ENCODE assay signal across 11 cellular contexts in the genomic region with DNA sequence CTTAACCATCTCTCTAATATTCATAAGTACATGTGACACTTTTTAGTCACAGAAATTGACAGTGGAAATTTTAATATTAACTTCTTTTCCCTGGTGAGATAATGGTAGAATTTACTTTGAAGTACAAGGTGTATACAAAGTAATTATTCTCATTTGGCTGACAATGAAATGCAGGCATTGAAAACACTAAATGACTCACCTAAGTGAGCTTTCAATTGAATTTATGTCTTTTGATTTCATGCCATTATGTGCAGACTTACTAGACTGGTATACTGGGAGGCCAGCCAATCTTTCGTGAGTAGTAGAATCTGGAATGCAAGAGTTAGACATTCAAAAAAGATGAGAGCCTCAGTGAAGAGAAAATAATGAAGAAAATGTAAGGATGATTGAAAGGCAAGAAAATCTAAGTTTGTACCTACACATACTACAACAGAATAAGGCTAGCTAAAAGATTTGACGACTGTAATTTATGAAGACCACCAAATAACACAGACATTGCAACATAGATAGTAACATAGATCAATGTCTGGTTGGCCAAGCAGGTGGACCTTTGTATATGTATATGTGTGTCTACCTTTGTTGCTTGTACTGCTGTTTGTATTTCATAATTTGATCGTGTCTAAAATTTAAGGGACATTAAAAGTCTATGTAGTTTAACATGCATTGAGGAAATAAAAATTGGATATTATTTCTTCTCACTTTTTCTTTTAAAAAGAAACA.
DNase-seq lines count a peak whose midpoint lies in the region; ATAC-seq and TF ChIP-seq lines count a peak whose summit lies in the region.
"Had no signal": no experiment of that assay in that cellular context is flagged by ENCODE, and none has a peak within 500 bp of the region (broad histone marks: within the 10 kb centered on the region; RNA-seq: fewer than 3 reads in every experiment).

No MANE protein-coding gene starts in this region.

- peak; percentile 86 for ATAC-seq in Panc1
- ATAC-seq in stimulated activated memory B cell treated with anti-CD40 and anti-IgM and Interleukin-4, amounts not matched to agents 10 μg/mL and 1 μg/mL and 100 μg/mL, for 72 hours, result no peak
- ATAC-seq: left colon had no signal

- BruUV-seq in Panc1 (replicated peaks; lab: Mats Ljungman, UMichigan), result no TSS peak

- no peaks in the 10 kb centered on the region for H3K36me3 ChIP-seq in Panc1 (ENCODE audit: control insufficient read depth, insufficient read depth, low read length)

- in situ Hi-C loops in Panc1 (cut with HindIII; ENCODE audit: low pct_unique_long_range_greater_than_20kb, low sequenced_read_pairs), result no loop called here

- H3K4me1 ChIP-seq in Panc1 (ENCODE audit: control insufficient read depth, insufficient read depth, low read length), result no peaks in the 10 kb centered on the region

- H3K36me3 Mint-ChIP-seq in activated naive CD4-positive, alpha-beta T cell treated with anti-CD3 and anti-CD28 coated beads, Interleukin-2, amount 10 ng/mL, durations not matched to agents 7 days and 5 days, result peaks cover 44% of the 10 kb centered on the region
- H3K36me3 Mint-ChIP-seq in stimulated activated memory B cell treated with anti-CD40 and anti-IgM and Interleukin-4, amounts not matched to agents 10 μg/mL and 1 μg/mL and 100 μg/mL, for 72 hours, result no peaks in the 10 kb centered on the region

- POLR2A ChIA-PET in Panc1 (lab: Charles Lee), result no interaction called here

- DNase-seq in HCEC 1CT (peak; percentile 87), Panc1 (ENCODE audit: low read depth, low spot score) (peak; percentile 47), fibroblast of gingiva (ENCODE audit: low read depth) (peak; percentile 89), smooth muscle cell of the brain vasculature (ENCODE audit: low read depth, low spot score) (peak; percentile 13), SHP77 (lab: John Stamatoyannopoulos, UW) (no peak)
- DNase-seq in activated naive CD4-positive, alpha-beta T cell treated with anti-CD3 and anti-CD28 coated beads, Interleukin-2, amount 10 ng/mL, durations not matched to agents 7 days and 5 days, result no peak
- no peak for DNase-seq in activated CD4-positive, alpha-beta T cell treated with anti-CD3 and anti-CD28 coated beads for 4 hours
- DNase-seq: amygdala; stimulated activated CD4-positive, alpha-beta T cell treated with anti-CD3 and anti-CD28 coated beads, Interleukin-2, amount 100 ng/mL, for 24 hours had no signal

- no peak overlapping the region for H3K4me3 Mint-ChIP-seq in activated naive CD4-positive, alpha-beta T cell treated with anti-CD3 and anti-CD28 coated beads, Interleukin-2, amount 10 ng/mL, durations not matched to agents 7 days and 5 days
- no peak overlapping the region for H3K4me3 Mint-ChIP-seq in stimulated activated memory B cell treated with anti-CD40 and anti-IgM and Interleukin-4, amounts not matched to agents 10 μg/mL and 1 μg/mL and 100 μg/mL, for 72 hours

- H3K27ac Mint-ChIP-seq in activated naive CD4-positive, alpha-beta T cell treated with anti-CD3 and anti-CD28 coated beads, Interleukin-2, amount 10 ng/mL, durations not matched to agents 7 days and 5 days, result no peak overlapping the region
- no peak overlapping the region for H3K27ac Mint-ChIP-seq in stimulated activated memory B cell treated with anti-CD40 and anti-IgM and Interleukin-4, amounts not matched to agents 10 μg/mL and 1 μg/mL and 100 μg/mL, for 72 hours

- H3K27me3 Mint-ChIP-seq in activated naive CD4-positive, alpha-beta T cell treated with anti-CD3 and anti-CD28 coated beads, Interleukin-2, amount 10 ng/mL, durations not matched to agents 7 days and 5 days, result no peaks in the 10 kb centered on the region
- H3K27me3 Mint-ChIP-seq in stimulated activated memory B cell treated with anti-CD40 and anti-IgM and Interleukin-4, amounts not matched to agents 10 μg/mL and 1 μg/mL and 100 μg/mL, for 72 hours, result no peaks in the 10 kb centered on the region

- no peaks in the 10 kb centered on the region for H3K27me3 ChIP-seq in Panc1 (ENCODE audit: control insufficient read depth, insufficient read depth, low read length)

- H3K9me3 Mint-ChIP-seq in activated naive CD4-positive, alpha-beta T cell treated with anti-CD3 and anti-CD28 coated beads, Interleukin-2, amount 10 ng/mL, durations not matched to agents 7 days and 5 days, result no peaks in the 10 kb centered on the region
- peaks cover 5% of the 10 kb centered on the region for H3K9me3 Mint-ChIP-seq in stimulated activated memory B cell treated with anti-CD40 and anti-IgM and Interleukin-4, amounts not matched to agents 10 μg/mL and 1 μg/mL and 100 μg/mL, for 72 hours

- no peaks in the 10 kb centered on the region for H3K4me1 Mint-ChIP-seq in activated naive CD4-positive, alpha-beta T cell treated with anti-CD3 and anti-CD28 coated beads, Interleukin-2, amount 10 ng/mL, durations not matched to agents 7 days and 5 days
- H3K4me1 Mint-ChIP-seq in stimulated activated memory B cell treated with anti-CD40 and anti-IgM and Interleukin-4, amounts not matched to agents 10 μg/mL and 1 μg/mL and 100 μg/mL, for 72 hours, result no peaks in the 10 kb centered on the region

- H3K4me3 ChIP-seq in Panc1 (ENCODE audit: low read depth in 2 of 2, low read length in 2 of 2), result no peak overlapping the region

- H3K9me3 ChIP-seq in Panc1 (ENCODE audit: control insufficient read depth, insufficient read depth, low read depth, low read length), result no peaks in the 10 kb centered on the region

- CTCF ChIA-PET in Panc1 (lab: Charles Lee), result no interaction called here
- CTCF ChIA-PET in activated naive CD4-positive, alpha-beta T cell treated with anti-CD3 and anti-CD28 coated beads, Interleukin-2, amount 10 ng/mL, durations not matched to agents 7 days and 5 days (lab: Charles Lee), result no interaction called here

- no peak for TF ChIP-seq CTCF in Panc1 (IDR thresholded peaks at IDR 0.05)

- H3K27ac ChIP-seq in Panc1 (ENCODE audit: low read length), result no peak overlapping the region

- intact Hi-C loops in Panc1 (cut with micrococcal nuclease; ENCODE audit: unreplicated experiment), result no loop called here

Comparison
In these comparisons a context has a peak if more than half of its experiments do, and no peak if none do; other contexts are left out.
1. DNase-seq: peak in HCEC 1CT (single experiment), Panc1 (single experiment), fibroblast of gingiva (single experiment) and smooth muscle cell of the brain vasculature (single experiment); none in activated naive CD4-positive, alpha-beta T cell treated with anti-CD3 and anti-CD28 coated beads, Interleukin-2, amount 10 ng/mL, durations not matched to agents 7 days and 5 days (single experiment), activated CD4-positive, alpha-beta T cell treated with anti-CD3 and anti-CD28 coated beads for 4 hours (0 of 2) and SHP77 (0 of 2).